9 cellular contexts compared by ENCODE assay signal in the genomic region with DNA sequence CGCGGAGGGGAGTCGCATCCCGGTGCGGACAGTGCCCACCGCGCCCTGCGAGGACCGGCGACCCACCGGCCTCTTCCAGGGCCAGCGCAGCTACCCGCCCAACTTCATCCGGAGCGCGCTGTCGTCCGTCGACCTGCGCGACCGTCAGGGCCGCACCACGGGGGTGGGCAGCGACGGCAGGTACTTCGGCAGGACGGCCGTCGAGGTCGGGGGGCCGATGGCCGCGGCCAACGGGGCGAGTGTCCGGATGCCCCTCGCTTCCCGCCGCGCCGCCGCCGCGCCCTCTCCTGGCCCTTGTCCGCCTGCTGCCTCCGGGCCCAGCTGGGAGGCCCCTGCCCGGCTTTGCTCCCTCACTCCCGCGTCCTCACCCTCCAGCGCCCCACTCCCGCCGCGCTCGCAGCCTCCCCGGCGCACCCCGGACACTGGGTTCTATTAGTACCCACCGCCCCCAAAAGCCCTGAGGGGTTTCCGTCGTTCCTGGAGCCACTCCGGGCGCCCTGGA. TPM values are rescaled to one million over a fixed set of nuclear protein-coding genes. Genes with fewer than 3 reads are reported as not detected.
DNase-seq lines count a peak whose midpoint lies in the region; ATAC-seq, FAIRE-seq and TF ChIP-seq lines count a peak whose summit lies in the region.
"Not testable (repeated sequence)": the region's sequence is repeated elsewhere in the genome, so short reads cannot be mapped to it uniquely, and the experiment has no call there.
"Had no signal": no experiment of that assay in that cellular context is flagged by ENCODE, and none has a peak within 500 bp of the region (broad histone marks: within the 10 kb centered on the region; RNA-seq: fewer than 3 reads in every experiment).

No MANE protein-coding gene starts in this region.

- ATAC-seq in GM18511 (IDR thresholded peaks at IDR 0.05; ENCODE audit: unreplicated experiment): peak; percentile 13
- ATAC-seq in activated naive CD8-positive, alpha-beta T cell treated with anti-CD3 and anti-CD28 coated beads, Interleukin-2, amount 10 ng/mL, durations not matched to agents 7 days and 5 days (ENCODE audit: low read depth): peak; percentile 21
- peak in 1 of 2 donors; percentile 21 for ATAC-seq in naive B cell (ENCODE audit: low read depth in 2 of 2)
- peak; percentile 34 to 59 for ATAC-seq in gastrocnemius medialis

- H3K36me3 ChIP-seq in endothelial cell of umbilical vein (ENCODE audit: control insufficient read depth in 2 of 2, extremely low read depth in 1 of 2, insufficient read depth in 2 of 2, low read length in 2 of 2); iPS-15b (ENCODE audit: control insufficient read depth, insufficient read depth, low read length); gastrocnemius medialis; uterus: not testable (repeated sequence)

- not testable (repeated sequence) for BruUV-seq in endothelial cell of umbilical vein (replicated peaks; lab: Mats Ljungman, UMichigan)

- H3K9me3 ChIP-seq in endothelial cell of umbilical vein (replicated peaks; ENCODE audit: control insufficient read depth, insufficient read depth, low read length); iPS-15b (ENCODE audit: control insufficient read depth, insufficient read depth, low read length); gastrocnemius medialis; uterus: not testable (repeated sequence)

- POLR2A ChIA-PET in activated naive CD8-positive, alpha-beta T cell treated with anti-CD3 and anti-CD28 coated beads, Interleukin-2, amount 10 ng/mL, durations not matched to agents 7 days and 5 days (lab: Charles Lee); endothelial cell of umbilical vein (lab: Charles Lee): not testable (repeated sequence)

- H3K27ac Mint-ChIP-seq in T-helper 1 cell treated with Interleukin-12 subunit alpha and Interleukin-12 subunit beta and Interleukin-4 antibody, amounts not matched to agents 30 μg/mL and 1 μg/mL, for 36 hours; activated naive CD8-positive, alpha-beta T cell treated with anti-CD3 and anti-CD28 coated beads, Interleukin-2, amount 10 ng/mL, durations not matched to agents 7 days and 5 days; naive B cell: not testable (repeated sequence)

- not testable (repeated sequence) for H3K36me3 Mint-ChIP-seq in T-helper 1 cell treated with Interleukin-12 subunit alpha and Interleukin-12 subunit beta and Interleukin-4 antibody, amounts not matched to agents 30 μg/mL and 1 μg/mL, for 36 hours (ENCODE audit: low read depth); activated naive CD8-positive, alpha-beta T cell treated with anti-CD3 and anti-CD28 coated beads, Interleukin-2, amount 10 ng/mL, durations not matched to agents 7 days and 5 days; naive B cell

- not testable (repeated sequence) for H3K79me2 ChIP-seq in endothelial cell of umbilical vein (ENCODE audit: control insufficient read depth, insufficient read depth, low read length)

- peak overlapping the region; percentile 73 for H3K4me3 Mint-ChIP-seq in T-helper 1 cell treated with Interleukin-12 subunit alpha and Interleukin-12 subunit beta and Interleukin-4 antibody, amounts not matched to agents 30 μg/mL and 1 μg/mL, for 36 hours
- peak overlapping the region; percentile 64 for H3K4me3 Mint-ChIP-seq in activated naive CD8-positive, alpha-beta T cell treated with anti-CD3 and anti-CD28 coated beads, Interleukin-2, amount 10 ng/mL, durations not matched to agents 7 days and 5 days
- peak overlapping the region in 7 of 8 donors; percentile 60 to 86 (median 83) for H3K4me3 Mint-ChIP-seq in naive B cell

- TF ChIP-seq CTCF in endothelial cell of umbilical vein (IDR thresholded peaks at IDR 0.05; ENCODE audit: extremely low read depth in 1 of 2, insufficient read depth in 1 of 2, low read depth in 1 of 2, low read length in 2 of 2); uterus (IDR thresholded peaks at IDR 0.05): not testable (repeated sequence)
- TF ChIP-seq CTCF in gastrocnemius medialis (IDR thresholded peaks at IDR 0.05 in 4 of 5, conservative IDR thresholded peaks at IDR 0.05 in 1 of 5): peak in 1 of 5 experiments; percentile 6

- in situ Hi-C loops in gastrocnemius medialis (cut with MboI; ENCODE audit: low sequenced_read_pairs in 4 of 4): not testable (repeated sequence)

- peaks cover 4 to 11% of the 10 kb centered on the region in 2 experiments for H3K27me3 ChIP-seq in endothelial cell of umbilical vein (ENCODE audit: control insufficient read depth in 2 of 2, insufficient read depth in 2 of 2, low read length in 2 of 2)
- peaks cover 34% of the 10 kb centered on the region for H3K27me3 ChIP-seq in iPS-15b (ENCODE audit: control insufficient read depth, insufficient read depth, low read length)
- not testable (repeated sequence) for H3K27me3 ChIP-seq in gastrocnemius medialis, uterus

- not testable (repeated sequence) for H3K27ac ChIP-seq in endothelial cell of umbilical vein (ENCODE audit: insufficient read depth, low read depth, low read length)
- peak overlapping the region in 1 of 4 donors; percentile 72 for H3K27ac ChIP-seq in gastrocnemius medialis
- H3K27ac ChIP-seq in uterus: peak overlapping the region; percentile 92 to 94

- not testable (repeated sequence) for H4K20me1 ChIP-seq in endothelial cell of umbilical vein (replicated peaks; ENCODE audit: control insufficient read depth, extremely low read depth, insufficient read depth, low read length)

- not testable (repeated sequence) for FAIRE-seq in endothelial cell of umbilical vein (lab: Jason Lieb, UNC)

- TF ChIP-seq POLR2A in endothelial cell of umbilical vein (IDR thresholded peaks at IDR 0.05; ENCODE audit: low read depth, low read length); gastrocnemius medialis (IDR thresholded peaks at IDR 0.05); uterus (IDR thresholded peaks at IDR 0.05): not testable (repeated sequence)

- peaks cover 15% of the 10 kb centered on the region for H3K27me3 Mint-ChIP-seq in T-helper 1 cell treated with Interleukin-12 subunit alpha and Interleukin-12 subunit beta and Interleukin-4 antibody, amounts not matched to agents 30 μg/mL and 1 μg/mL, for 36 hours (ENCODE audit: low read depth)
- peaks cover 15% of the 10 kb centered on the region for H3K27me3 Mint-ChIP-seq in activated naive CD8-positive, alpha-beta T cell treated with anti-CD3 and anti-CD28 coated beads, Interleukin-2, amount 10 ng/mL, durations not matched to agents 7 days and 5 days
- H3K27me3 Mint-ChIP-seq in naive B cell: not testable (repeated sequence)

- intact Hi-C loops in endothelial cell of umbilical vein (cut with micrococcal nuclease); gastrocnemius medialis (cut with DNase I; ENCODE audit: low total_unique reads); uterus (cut with DNase I; ENCODE audit: low total_unique reads): not testable (repeated sequence)

- not testable (repeated sequence) for DNase-seq in activated naive CD8-positive, alpha-beta T cell treated with anti-CD3 and anti-CD28 coated beads, Interleukin-2, amount 10 ng/mL, durations not matched to agents 7 days and 5 days; endothelial cell of umbilical vein (ENCODE audit: low read depth, low spot score); naive B cell; gastrocnemius medialis
- peak in 1 of 2 donors; percentile 28 for DNase-seq in uterus

- not testable (repeated sequence) for H3K4me2 ChIP-seq in endothelial cell of umbilical vein (ENCODE audit: insufficient read depth, low read length)

- CTCF ChIA-PET in endothelial cell of umbilical vein (lab: Charles Lee): not testable (repeated sequence)

- dilution Hi-C loops in endothelial cell of umbilical vein (cut with MboI; ENCODE audit: extremely low pct_ligation_motif_present, low sequenced_read_pairs): not testable (repeated sequence)

- not testable (repeated sequence) for H3K4me1 Mint-ChIP-seq in T-helper 1 cell treated with Interleukin-12 subunit alpha and Interleukin-12 subunit beta and Interleukin-4 antibody, amounts not matched to agents 30 μg/mL and 1 μg/mL, for 36 hours (ENCODE audit: low read depth); activated naive CD8-positive, alpha-beta T cell treated with anti-CD3 and anti-CD28 coated beads, Interleukin-2, amount 10 ng/mL, durations not matched to agents 7 days and 5 days; naive B cell

- not testable (repeated sequence) for H3K9ac ChIP-seq in endothelial cell of umbilical vein (replicated peaks; ENCODE audit: extremely low read depth, insufficient read depth, low read length); iPS-15b (ENCODE audit: low read depth, low read length)

- not testable (repeated sequence) for H3K4me1 ChIP-seq in endothelial cell of umbilical vein (ENCODE audit: control insufficient read depth, extremely low read depth, insufficient read depth, low read length); iPS-15b (ENCODE audit: control insufficient read depth, insufficient read depth, low read length); gastrocnemius medialis; uterus

- not testable (repeated sequence) for H2AFZ ChIP-seq in endothelial cell of umbilical vein (ENCODE audit: low read depth, low read length)

- not testable (repeated sequence) for H3K4me3 ChIP-seq in endothelial cell of umbilical vein (replicated peaks in 1 of 3; ENCODE audit: insufficient read depth in 1 of 3, low read depth in 1 of 3, low read length in 3 of 3)
- H3K4me3 ChIP-seq in iPS-15b (ENCODE audit: low read depth, low read length) (peak overlapping the region; percentile 8), gastrocnemius medialis (peak overlapping the region; percentile 54 to 85 (median 61)), uterus (peak overlapping the region; percentile 53 to 58)

- not testable (repeated sequence) for H3K9me3 Mint-ChIP-seq in T-helper 1 cell treated with Interleukin-12 subunit alpha and Interleukin-12 subunit beta and Interleukin-4 antibody, amounts not matched to agents 30 μg/mL and 1 μg/mL, for 36 hours; activated naive CD8-positive, alpha-beta T cell treated with anti-CD3 and anti-CD28 coated beads, Interleukin-2, amount 10 ng/mL, durations not matched to agents 7 days and 5 days; naive B cell

- not testable (repeated sequence) for H3K9me1 ChIP-seq in endothelial cell of umbilical vein (replicated peaks; ENCODE audit: control insufficient read depth, extremely low read depth, insufficient read depth, low read length)

RNA-seq across cellular contexts. Expression of a gene that starts 43.6 kb away (rescaled TPM):
- under 1 TPM; 0.14 to 0.47 TPM for total RNA-seq in activated naive CD8-positive, alpha-beta T cell treated with anti-CD3 and anti-CD28 coated beads, Interleukin-2, amount 10 ng/mL, durations not matched to agents 7 days and 5 days
- total RNA-seq in endothelial cell of umbilical vein (0.18 TPM in 1 of 2 replicates, not detected in the other), gastrocnemius medialis (under 1 TPM in 1 of 4 donors, not detected in 3; 0.13 TPM), uterus (not detected)
- polyA plus RNA-seq in endothelial cell of umbilical vein (0.04 and 0.06 TPM in 2 replicates), naive B cell (ENCODE audit: low read depth in 6 of 6) (not detected)
- polyA plus RNA-seq in endothelial cell of umbilical vein (2011; cell fraction: cytosol; rRNA removed): 0.04 TPM in 1 of 2 replicates, not detected in the other
- 0.17 and 0.18 TPM in 2 replicates for polyA plus RNA-seq in endothelial cell of umbilical vein (2011; cell fraction: nucleus; rRNA removed)
- not detected in 2 replicates for polyA plus RNA-seq in endothelial cell of umbilical vein (2012)
- polyA minus RNA-seq in endothelial cell of umbilical vein: 0.19 and 0.36 TPM in 2 replicates
- polyA minus RNA-seq in endothelial cell of umbilical vein (2011; cell fraction: cytosol; rRNA and poly(A)+ RNA removed): not detected
- 0.24 TPM in 1 of 2 replicates, not detected in the other for polyA minus RNA-seq in endothelial cell of umbilical vein (2011; cell fraction: nucleus; rRNA and poly(A)+ RNA removed)
- polyA plus RNA-seq: liver had no signal
